Comparison of ENCODE assay signal across 25 cellular contexts in genomic region chr11:77446911-77447629, GRCh38. TPM values are rescaled to one million over a fixed set of nuclear protein-coding genes. Genes with fewer than 3 reads are reported as not detected.
DNase-seq lines count a peak whose midpoint lies in the region; FAIRE-seq and TF ChIP-seq lines count a peak whose summit lies in the region.
"Had no signal": no experiment of that assay in that cellular context is flagged by ENCODE, and none has a peak within 500 bp of the region (broad histone marks: within the 10 kb centered on the region; RNA-seq: fewer than 3 reads in every experiment).

No MANE protein-coding gene starts in this region.

- no peaks in the 10 kb centered on the region for H3K9me3 ChIP-seq in astrocyte (ENCODE audit: insufficient read depth, low read depth, low read length)
- H3K9me3 ChIP-seq in adrenal gland (replicated peaks in 1 of 3), result no peaks in the 10 kb centered on the region
- H3K9me3 ChIP-seq: left ventricle myocardium inferior, psoas muscle, SJCRH30 had no signal

- H3K27me3 ChIP-seq in astrocyte (ENCODE audit: insufficient read depth, low read length) (no peaks in the 10 kb centered on the region), adrenal gland (no peaks in the 10 kb centered on the region)
- H3K27me3 ChIP-seq: SJCRH30 had no signal

- FAIRE-seq in astrocyte (lab: Jason Lieb, UNC), result no peak
- FAIRE-seq: D721Med, islet of Langerhans, TTC549, urothelium cell line had no signal

- TF ChIP-seq POLR2A in adrenal gland (IDR thresholded peaks at IDR 0.05), result no peak

- 87 to 96% (median 95%) methylated on average over 8 of the region's 8 CpGs for WGBS in adrenal gland, 4 donors

- H3K27ac Mint-ChIP-seq in astrocyte (ENCODE audit: unreplicated experiment), result no peak overlapping the region
- H3K27ac Mint-ChIP-seq in progenitor cell of endocrine pancreas, result peak overlapping the region; percentile 15
- H3K27ac Mint-ChIP-seq: activated CD4-positive, alpha-beta memory T cell treated with anti-CD3 and anti-CD28 coated beads for 36 hours; activated naive CD8-positive, alpha-beta T cell treated with anti-CD3 and anti-CD28 coated beads, Interleukin-2, amount 10 ng/mL, durations not matched to agents 7 days and 5 days; activated T-helper 17 cell treated with anti-CD3 and anti-CD28 coated beads, Interleukin-2, amount 50 U/mL, for 72 hours; HFFc6 had no signal

- H3K4me3 ChIP-seq in astrocyte (ENCODE audit: insufficient read depth, low read depth, low read length) (no peak overlapping the region), adrenal gland (no peak overlapping the region)
- H3K4me3 ChIP-seq: left ventricle myocardium inferior, psoas muscle, SJCRH30 had no signal

- H3K4me3 Mint-ChIP-seq in astrocyte (ENCODE audit: unreplicated experiment) (no peak overlapping the region), progenitor cell of endocrine pancreas (ENCODE audit: low read depth) (no peak overlapping the region)
- H3K4me3 Mint-ChIP-seq: activated CD4-positive, alpha-beta memory T cell treated with anti-CD3 and anti-CD28 coated beads for 36 hours; activated naive CD8-positive, alpha-beta T cell treated with anti-CD3 and anti-CD28 coated beads, Interleukin-2, amount 10 ng/mL, durations not matched to agents 7 days and 5 days; activated T-helper 17 cell treated with anti-CD3 and anti-CD28 coated beads, Interleukin-2, amount 50 U/mL, for 72 hours; HFFc6 had no signal

- peaks cover 2% of the 10 kb centered on the region for H3K36me3 Mint-ChIP-seq in astrocyte (ENCODE audit: low read depth, unreplicated experiment)
- H3K36me3 Mint-ChIP-seq in progenitor cell of endocrine pancreas (ENCODE audit: insufficient read depth), result peaks cover 2% of the 10 kb centered on the region
- H3K36me3 Mint-ChIP-seq: activated CD4-positive, alpha-beta memory T cell treated with anti-CD3 and anti-CD28 coated beads for 36 hours; IgD-negative memory B cell had no signal

- no peaks in the 10 kb centered on the region for H4K20me1 ChIP-seq in astrocyte (ENCODE audit: insufficient read depth, low read length)

- no peak overlapping the region for H3K4me2 ChIP-seq in astrocyte (ENCODE audit: low read length)

- H3K4me1 Mint-ChIP-seq in astrocyte (ENCODE audit: low read depth, unreplicated experiment) (peaks cover 11% of the 10 kb centered on the region), progenitor cell of endocrine pancreas (ENCODE audit: low read depth) (peaks cover 21% of the 10 kb centered on the region)

- intact Hi-C loops in adrenal gland (cut with DNase I), result no loop called here

- no peak overlapping the region for H3K27ac ChIP-seq in astrocyte (ENCODE audit: low read depth, low read length)
- no peak overlapping the region for H3K27ac ChIP-seq in adrenal gland
- H3K27ac ChIP-seq: 22Rv1, left ventricle myocardium inferior, psoas muscle, SJCRH30 had no signal

- H3K27me3 Mint-ChIP-seq in astrocyte (ENCODE audit: low read depth, unreplicated experiment) (no peaks in the 10 kb centered on the region), progenitor cell of endocrine pancreas (no peaks in the 10 kb centered on the region)
- H3K27me3 Mint-ChIP-seq: activated CD4-positive, alpha-beta memory T cell treated with anti-CD3 and anti-CD28 coated beads for 36 hours; activated T-helper 17 cell treated with anti-CD3 and anti-CD28 coated beads, Interleukin-2, amount 50 U/mL, for 72 hours; IgD-negative memory B cell had no signal

- DNase-seq in NOMO-1 (lab: John Stamatoyannopoulos, UW; ENCODE audit: unreplicated experiment in 2 of 2) (peak; percentile 46 to 66), NOMO-1 treated with dmso at 0.1 percent for 144 hours (lab: John Stamatoyannopoulos, UW; ENCODE audit: unreplicated experiment) (no peak), NCI-H226 (peak; percentile 51), astrocyte (ENCODE audit: low read depth) (peak; percentile 8), progenitor cell of endocrine pancreas (ENCODE audit: low spot score, unreplicated experiment) (no peak), activated gamma-delta T cell treated with Interleukin-2 at 50 U/mL for 16 hours (no peak), adrenal gland (no peak), NCI-H1092 (lab: John Stamatoyannopoulos, UW) (no peak)
- DNase-seq: activated CD4-positive, alpha-beta memory T cell treated with anti-CD3 and anti-CD28 coated beads for 36 hours; activated CD8-positive, alpha-beta memory T cell treated with anti-CD3 and anti-CD28 coated beads, Interleukin-2, amount 50 U/mL, for 48 hours; activated naive CD8-positive, alpha-beta T cell treated with anti-CD3 and anti-CD28 coated beads, Interleukin-2, amount 10 ng/mL, durations not matched to agents 7 days and 5 days; HFFc6; left ventricle myocardium inferior; NCI-H2081; NCI-H446; psoas muscle; SJCRH30; stimulated activated naive CD4-positive, alpha-beta T cell had no signal

- H3K36me3 ChIP-seq in astrocyte (ENCODE audit: insufficient read depth, low read length) (no peaks in the 10 kb centered on the region), adrenal gland (replicated peaks in 1 of 2) (no peaks in the 10 kb centered on the region)
- H3K36me3 ChIP-seq: left ventricle myocardium inferior, SJCRH30 had no signal

- H3K79me2 ChIP-seq in astrocyte (ENCODE audit: insufficient read depth, low read length), result no peaks in the 10 kb centered on the region

- H3K9me3 Mint-ChIP-seq in astrocyte (ENCODE audit: unreplicated experiment), result no peaks in the 10 kb centered on the region
- no peaks in the 10 kb centered on the region for H3K9me3 Mint-ChIP-seq in progenitor cell of endocrine pancreas (ENCODE audit: low read depth)
- H3K9me3 Mint-ChIP-seq: activated CD4-positive, alpha-beta memory T cell treated with anti-CD3 and anti-CD28 coated beads for 36 hours; activated naive CD8-positive, alpha-beta T cell treated with anti-CD3 and anti-CD28 coated beads, Interleukin-2, amount 10 ng/mL, durations not matched to agents 7 days and 5 days; activated T-helper 17 cell treated with anti-CD3 and anti-CD28 coated beads, Interleukin-2, amount 50 U/mL, for 72 hours; HFFc6; IgD-negative memory B cell had no signal

- H2AFZ ChIP-seq in astrocyte (ENCODE audit: low read depth, low read length), result no peak overlapping the region

- TF ChIP-seq CTCF in astrocyte (IDR thresholded peaks at IDR 0.05; ENCODE audit: insufficient read depth, low read depth, low read length) (no peak), progenitor cell of endocrine pancreas (IDR thresholded peaks at IDR 0.05; ENCODE audit: unreplicated experiment) (no peak), adrenal gland (IDR thresholded peaks at IDR 0.05) (no peak)

- H3K4me1 ChIP-seq in astrocyte (ENCODE audit: insufficient read depth, low read length) (no peaks in the 10 kb centered on the region), adrenal gland (replicated peaks in 1 of 2) (no peaks in the 10 kb centered on the region)
- H3K4me1 ChIP-seq: left ventricle myocardium inferior, psoas muscle, SJCRH30 had no signal

- H3K9ac ChIP-seq in astrocyte (ENCODE audit: low read length), result no peak overlapping the region

RNA-seq across cellular contexts. Expression of gene PAK1, which starts 26.8 kb away (rescaled TPM):
- 41.0 TPM in 2 replicates for total RNA-seq in astrocyte
- 127 and 141 TPM in 2 replicates for total RNA-seq in progenitor cell of endocrine pancreas
- total RNA-seq in adrenal gland, result 10 to 100 TPM; 17.2 to 31.5 (median 24.1) TPM
- polyA plus RNA-seq in adrenal gland, result 10 to 100 TPM; 12.4 to 21.7 (median 14.1) TPM

Comparison
In these comparisons a context has a peak if more than half of its experiments do, and no peak if none do; other contexts are left out.
1. DNase-seq: peak in NOMO-1 (2 of 2), NCI-H226 (single experiment) and astrocyte (single experiment); none in NOMO-1 treated with dmso at 0.1 percent for 144 hours (single experiment), progenitor cell of endocrine pancreas (single experiment), activated gamma-delta T cell treated with Interleukin-2 at 50 U/mL for 16 hours (single experiment), adrenal gland (0 of 7) and NCI-H1092 (single experiment).